2 cellular contexts compared by ENCODE assay signal in genomic region chr3:52004906-52005395, GRCh38.
TF ChIP-seq lines count a peak whose summit lies in the region.

No MANE protein-coding gene starts in this region.

TF ChIP-seq in H1, 55 proteins besides CTCF, POLR2A, EP300 and RAD21:
- no peak for TF ChIP-seq GABPA (IDR thresholded peaks at IDR 0.05; ENCODE audit: borderline replicate concordance, insufficient read depth, low read length)

TF ChIP-seq in HEK293T, 16 proteins besides CTCF, POLR2A, EP300 and RAD21:
- no peak for TF ChIP-seq CTBP1 (IDR thresholded peaks at IDR 0.05; ENCODE audit: borderline replicate concordance)
- no peak for TF ChIP-seq ELF4 (IDR thresholded peaks at IDR 0.05)
- no peak for TF ChIP-seq LEF1 (IDR thresholded peaks at IDR 0.05; ENCODE audit: borderline replicate concordance)
- no peak for TF ChIP-seq FOXM1 (IDR thresholded peaks at IDR 0.05; ENCODE audit: borderline replicate concordance)
- TF ChIP-seq PKNOX1 (IDR thresholded peaks at IDR 0.05): no peak
- no peak for TF ChIP-seq ZNF384 (IDR thresholded peaks at IDR 0.05)
- TF ChIP-seq FOXA1 (IDR thresholded peaks at IDR 0.05): no peak
- TF ChIP-seq TARDBP (IDR thresholded peaks at IDR 0.05): no peak
- TF ChIP-seq L3MBTL2 (conservative IDR thresholded peaks at IDR 0.05): no peak
- no peak for TF ChIP-seq SUZ12 (IDR thresholded peaks at IDR 0.05)
- no peak for TF ChIP-seq BHLHE40 (IDR thresholded peaks at IDR 0.05; ENCODE audit: borderline replicate concordance)
